In the genomic region with DNA sequence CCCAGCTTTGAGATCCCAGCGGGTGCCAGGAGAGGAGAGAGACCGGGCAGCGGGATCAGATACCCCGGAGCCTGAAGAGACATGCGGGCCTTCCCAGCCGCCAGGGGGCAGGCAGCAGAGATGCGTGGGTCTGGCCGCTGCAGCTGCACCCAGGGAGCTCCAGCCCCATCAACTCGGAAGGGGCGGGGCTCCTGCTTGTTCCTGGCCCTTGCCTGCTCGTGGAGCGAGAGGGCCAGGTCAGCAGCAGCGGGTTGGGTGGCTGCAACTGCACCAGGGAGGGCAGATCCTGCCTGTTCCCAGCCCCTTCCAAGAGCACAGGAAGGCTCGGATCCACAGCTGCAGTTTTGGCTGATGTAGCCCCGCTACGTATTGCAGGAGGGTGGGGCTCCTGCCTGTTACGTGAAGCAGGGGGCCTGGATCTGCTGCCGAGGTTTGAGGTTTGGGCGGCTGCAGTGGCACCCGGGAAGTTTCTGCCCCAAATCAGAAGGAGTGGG, we compare ENCODE assay signal across 10 cellular contexts.
DNase-seq lines count a peak whose midpoint lies in the region; ATAC-seq, FAIRE-seq and TF ChIP-seq lines count a peak whose summit lies in the region.
"Had no signal": no experiment of that assay in that cellular context is flagged by ENCODE, and none has a peak within 500 bp of the region (broad histone marks: within the 10 kb centered on the region; RNA-seq: fewer than 3 reads in every experiment).

No MANE protein-coding gene starts in this region.

- H3K4me2 ChIP-seq in Karpas-422 (ENCODE audit: low read depth, low read length, poor library complexity, severe bottlenecking) (peak overlapping the region; percentile 63), neuronal stem cell (ENCODE audit: insufficient read depth, low read length, poor library complexity, severe bottlenecking) (no peak overlapping the region)

- FAIRE-seq in GM12892 (lab: Jason Lieb, UNC): peak; percentile 85
- FAIRE-seq: GM12891 had no signal

- no peaks in the 10 kb centered on the region for H3K9me3 ChIP-seq in Karpas-422 (ENCODE audit: low read length)
- H3K9me3 ChIP-seq in colonic mucosa: no peaks in the 10 kb centered on the region
- peaks cover 0 to 3% of the 10 kb centered on the region in 2 donors for H3K9me3 ChIP-seq in neuronal stem cell (replicated peaks in 1 of 2; ENCODE audit: control insufficient read depth in 2 of 2, insufficient read depth in 1 of 2, low read depth in 1 of 2, low read length in 2 of 2)
- H3K9me3 ChIP-seq in breast epithelium: no peaks in the 10 kb centered on the region

- peak overlapping the region; percentile 89 for H4K91ac ChIP-seq in neuronal stem cell (ENCODE audit: low read depth, low read length, poor library complexity)

- peak overlapping the region; percentile 66 for H2AK5ac ChIP-seq in neuronal stem cell (ENCODE audit: low read depth, low read length)

- H3K9ac ChIP-seq in Karpas-422 (ENCODE audit: low read length): peak overlapping the region; percentile 64
- no peak overlapping the region for H3K9ac ChIP-seq in colonic mucosa (ENCODE audit: low read depth in 2 of 2, low read length in 2 of 2)
- H3K9ac ChIP-seq in neuronal stem cell (ENCODE audit: low read depth, low read length, poor library complexity): peak overlapping the region; percentile 50

- ATAC-seq in effector memory CD8-positive, alpha-beta T cell (replicated peaks): no peak

- H3K79me2 ChIP-seq in Karpas-422 (ENCODE audit: low read length): no peaks in the 10 kb centered on the region

- peak overlapping the region; percentile 64 for H3K4me3 ChIP-seq in Karpas-422 (ENCODE audit: low read length)
- H3K4me3 ChIP-seq in colonic mucosa: no peak overlapping the region
- H3K4me3 ChIP-seq in neuronal stem cell (ENCODE audit: low read length in 2 of 2): no peak overlapping the region
- no peak overlapping the region for H3K4me3 ChIP-seq in breast epithelium

- no peaks in the 10 kb centered on the region for H3K27me3 Mint-ChIP-seq in effector memory CD8-positive, alpha-beta T cell

- H2BK5ac ChIP-seq in neuronal stem cell (ENCODE audit: low read length): peak overlapping the region; percentile 77

- peaks cover 5% of the 10 kb centered on the region; the same call in 1 of the 2 replicates for H3K4me1 ChIP-seq in Karpas-422 (ENCODE audit: low read length)
- H3K4me1 ChIP-seq in colonic mucosa: no peaks in the 10 kb centered on the region
- peaks cover 8 to 23% of the 10 kb centered on the region in 2 donors for H3K4me1 ChIP-seq in neuronal stem cell (ENCODE audit: control insufficient read depth in 2 of 2, insufficient read depth in 1 of 2, low read depth in 1 of 2, low read length in 2 of 2)
- no peaks in the 10 kb centered on the region for H3K4me1 ChIP-seq in breast epithelium

- H3K36me3 Mint-ChIP-seq in effector memory CD8-positive, alpha-beta T cell (ENCODE audit: insufficient read depth): no peaks in the 10 kb centered on the region

- H2BK120ac ChIP-seq in neuronal stem cell (ENCODE audit: low read depth, low read length): peak overlapping the region; percentile 87

- peaks cover 8 to 9% of the 10 kb centered on the region in 2 donors for H3K9me3 Mint-ChIP-seq in effector memory CD8-positive, alpha-beta T cell

- no peaks in the 10 kb centered on the region for H4K20me1 ChIP-seq in Karpas-422 (ENCODE audit: insufficient read depth, low read depth, low read length)

- H3K27ac Mint-ChIP-seq in effector memory CD8-positive, alpha-beta T cell: no peak overlapping the region

- H2AFZ ChIP-seq in Karpas-422 (ENCODE audit: low read length) (peak overlapping the region; percentile 93; the same call in 1 of the 2 replicates), neuronal stem cell (ENCODE audit: low read length) (peak overlapping the region; percentile 36)

- peak overlapping the region; percentile 83 for H2BK15ac ChIP-seq in neuronal stem cell (ENCODE audit: low read length)

- peak overlapping the region; percentile 97 for H3K18ac ChIP-seq in neuronal stem cell (ENCODE audit: low read length)

- no peaks in the 10 kb centered on the region for H3K9me2 ChIP-seq in Karpas-422 (replicated peaks; ENCODE audit: insufficient read depth, low read length)

- peak; percentile 23 for DNase-seq in GM12892 (ENCODE audit: insufficient read length)
- DNase-seq in Karpas-422: peak; percentile 83
- DNase-seq in colonic mucosa: peak; percentile 21
- no peak for DNase-seq in neuronal stem cell (ENCODE audit: low spot score)
- DNase-seq in MV-4-11 (lab: John Stamatoyannopoulos, UW): no peak
- DNase-seq in breast epithelium (ENCODE audit: low spot score in 2 of 2): no peak
- no peak for DNase-seq in effector memory CD8-positive, alpha-beta T cell
- no peak for DNase-seq in amniotic stem cell (lab: John Stamatoyannopoulos, UW)
- DNase-seq: activated CD8-positive, alpha-beta memory T cell treated with anti-CD3 and anti-CD28 coated beads for 24 hours had no signal

- WGBS in neuronal stem cell (ENCODE audit: extremely low coverage in 2 of 2, insufficient read length in 2 of 2, insufficient replicate concordance in 1 of 2), 2 donors: no CpG with 5 or more reads among the region's 20 CpGs

- H3K14ac ChIP-seq in neuronal stem cell (ENCODE audit: low read length): no peak overlapping the region

- peak overlapping the region; percentile 89 for H3K23ac ChIP-seq in neuronal stem cell (ENCODE audit: low read depth, low read length, poor library complexity)

- TF ChIP-seq POLR2A in GM12892 (IDR thresholded peaks at IDR 0.05; ENCODE audit: low read depth, low read length): no peak
- TF ChIP-seq POLR2A in breast epithelium (IDR thresholded peaks at IDR 0.05): no peak

- H3K4me3 Mint-ChIP-seq in effector memory CD8-positive, alpha-beta T cell: no peak overlapping the region

- TF ChIP-seq CTCF in colonic mucosa (IDR thresholded peaks at IDR 0.05) (no peak), breast epithelium (IDR thresholded peaks at IDR 0.05) (no peak)

- H3K27ac ChIP-seq in Karpas-422 (ENCODE audit: low read length) (no peak overlapping the region), colonic mucosa (no peak overlapping the region), neuronal stem cell (replicated peaks; ENCODE audit: low read length) (peak overlapping the region; percentile 68), breast epithelium (no peak overlapping the region)

- H3K79me1 ChIP-seq in neuronal stem cell (ENCODE audit: low read depth, low read length): no peaks in the 10 kb centered on the region

- intact Hi-C loops in colonic mucosa (cut with DNase I): no loop called here
- intact Hi-C loops in breast epithelium (cut with DNase I; ENCODE audit: low total_unique reads): no loop called here

- H4K8ac ChIP-seq in neuronal stem cell (ENCODE audit: low read depth, low read length): no peak overlapping the region

- H3K36me3 ChIP-seq in Karpas-422 (ENCODE audit: insufficient read depth, low read length) (no peaks in the 10 kb centered on the region), colonic mucosa (no peaks in the 10 kb centered on the region), neuronal stem cell (replicated peaks in 1 of 2; ENCODE audit: control insufficient read depth in 2 of 2, insufficient read depth in 2 of 2, low read length in 2 of 2) (no peaks in the 10 kb centered on the region), breast epithelium (no peaks in the 10 kb centered on the region)

- H3K27me3 ChIP-seq in Karpas-422 (ENCODE audit: low read length) (no peaks in the 10 kb centered on the region), colonic mucosa (no peaks in the 10 kb centered on the region), neuronal stem cell (ENCODE audit: control insufficient read depth in 3 of 3, insufficient read depth in 3 of 3, low read depth in 1 of 3, low read length in 3 of 3) (no peaks in the 10 kb centered on the region), breast epithelium (no peaks in the 10 kb centered on the region)

- H2BK12ac ChIP-seq in neuronal stem cell (ENCODE audit: low read length): peak overlapping the region; percentile 98

- no peak overlapping the region for H3K4ac ChIP-seq in neuronal stem cell (ENCODE audit: low read length)

- H3K4me1 Mint-ChIP-seq in effector memory CD8-positive, alpha-beta T cell (ENCODE audit: low read depth in 2 of 2): no peaks in the 10 kb centered on the region

Comparison
In these comparisons a context has a peak if more than half of its experiments do, and no peak if none do; other contexts are left out.
1. DNase-seq: peak in GM12892 (single experiment), Karpas-422 (single experiment) and colonic mucosa (single experiment); none in neuronal stem cell (single experiment), MV-4-11 (single experiment), breast epithelium (0 of 2), effector memory CD8-positive, alpha-beta T cell (0 of 3) and amniotic stem cell (single experiment).
2. H3K9ac ChIP-seq: peak in Karpas-422 (single experiment) and neuronal stem cell (single experiment); none in colonic mucosa (0 of 2).